ENCODE assay signal across 11 cellular contexts in genomic region chr1:221166559-221167318, GRCh38.
DNase-seq lines count a peak whose midpoint lies in the region; ATAC-seq, FAIRE-seq and TF ChIP-seq lines count a peak whose summit lies in the region.
"Had no signal": no experiment of that assay in that cellular context is flagged by ENCODE, and none has a peak within 500 bp of the region (broad histone marks: within the 10 kb centered on the region; RNA-seq: fewer than 3 reads in every experiment).

No MANE protein-coding gene starts in this region.

- TF ChIP-seq CTCF in GM10266 (IDR thresholded peaks at IDR 0.05; ENCODE audit: control insufficient read depth, insufficient read depth, low read depth, missing control alignments) (no peak), H1 (IDR thresholded peaks at IDR 0.05; ENCODE audit: control extremely low read depth in 1 of 3, insufficient read depth in 1 of 3, low read depth in 1 of 3, low read length in 3 of 3) (no peak), glutamatergic neuron (IDR thresholded peaks at IDR 0.05; ENCODE audit: partially characterized antibody, unreplicated experiment) (no peak), WTC11 (IDR thresholded peaks at IDR 0.05) (no peak)

- H2BK15ac ChIP-seq in H1 (ENCODE audit: low read length) = no peak overlapping the region

- no peaks in the 10 kb centered on the region for H3K79me1 ChIP-seq in H1 (ENCODE audit: low read depth, low read length)

- H3K23ac ChIP-seq in H1 (ENCODE audit: insufficient read length) = no peak overlapping the region

- H3K4me3 ChIP-seq in H1 (ENCODE audit: extremely low read depth in 1 of 4, insufficient read depth in 2 of 4, low read depth in 3 of 4, low read length in 4 of 4) = no peak overlapping the region

- H3K4me3 Mint-ChIP-seq in glutamatergic neuron (ENCODE audit: unreplicated experiment) (no peak overlapping the region), WTC11 (no peak overlapping the region)
- H3K4me3 Mint-ChIP-seq: nephron had no signal

- H3K27me3 Mint-ChIP-seq in glutamatergic neuron (ENCODE audit: unreplicated experiment) (no peaks in the 10 kb centered on the region), WTC11 (ENCODE audit: low read depth) (peaks cover 4% of the 10 kb centered on the region; the same call in 1 of the 2 replicates)

- no peak overlapping the region; the same call in 1 of the 2 replicates for H2BK12ac ChIP-seq in H1 (ENCODE audit: low read depth, low read length)

- no peaks in the 10 kb centered on the region for H4K20me1 ChIP-seq in H1 (replicated peaks in 1 of 2; ENCODE audit: control insufficient read depth in 1 of 2, insufficient read depth in 2 of 2, low read length in 2 of 2)

- no peak overlapping the region for H3K18ac ChIP-seq in H1 (ENCODE audit: extremely low read depth, low read length)

- H3K36me3 ChIP-seq in H1 (ENCODE audit: control insufficient read depth in 2 of 4, insufficient read depth in 4 of 4, low read length in 3 of 4) = peaks cover 0 to 2% (median 0%) of the 10 kb centered on the region in 4 experiments; a peak in 1 of 8 replicates

- no peaks in the 10 kb centered on the region for H3K27me3 ChIP-seq in H1 (replicated peaks in 1 of 4; ENCODE audit: control insufficient read depth in 3 of 4, extremely low read depth in 1 of 4, insufficient read depth in 3 of 4, low read length in 3 of 4)

- CTCF ChIA-PET in H1 (lab: Charles Lee; ENCODE audit: partially characterized antibody) (interaction anchor here (0.6 to 0.8 kb wide), 2 partner anchors 265 to 330 kb away, joined by 3 to 4 read pairs; no protein-coding TSS in a partner anchor), WTC11 (lab: Charles Lee) (interaction anchor here (0.7 to 1.6 kb wide), 2 partner anchors 37 to 401 kb away, joined by 3 to 4 read pairs; no protein-coding TSS in a partner anchor)

- H3K79me2 ChIP-seq in H1 (ENCODE audit: control insufficient read depth in 1 of 2, insufficient read depth in 2 of 2, low read length in 2 of 2) = no peaks in the 10 kb centered on the region

- no peak overlapping the region for H3K56ac ChIP-seq in H1 (replicated peaks; ENCODE audit: insufficient read length, low read depth, low read length)

- H3K27ac Mint-ChIP-seq in glutamatergic neuron (ENCODE audit: unreplicated experiment) (no peak overlapping the region), WTC11 (no peak overlapping the region)

- no peak overlapping the region for H2BK20ac ChIP-seq in H1 (ENCODE audit: low read length)

- no peak for FAIRE-seq in H1 (lab: Jason Lieb, UNC)

- H4K8ac ChIP-seq in H1 (ENCODE audit: extremely low read depth, insufficient read depth, low read length) = no peak overlapping the region

- no peak overlapping the region for H3K27ac ChIP-seq in H1 (ENCODE audit: low read depth, low read length)
- H3K27ac ChIP-seq: epithelial cell of prostate had no signal

- no peak for TF ChIP-seq RAD21 in H1 (IDR thresholded peaks at IDR 0.05 in 1 of 2, conservative IDR thresholded peaks at IDR 0.05 in 1 of 2; ENCODE audit: low read depth in 2 of 2, low read length in 2 of 2)

- H3K9me3 Mint-ChIP-seq in glutamatergic neuron (ENCODE audit: unreplicated experiment) (no peaks in the 10 kb centered on the region), WTC11 (peaks cover 16% of the 10 kb centered on the region)

- H4K91ac ChIP-seq in H1 (replicated peaks; ENCODE audit: insufficient read length, low read length) = no peak overlapping the region

- no peak overlapping the region for H3K4ac ChIP-seq in H1 (replicated peaks; ENCODE audit: insufficient read length, low read depth, low read length)

- TF ChIP-seq EP300 in H1 (IDR thresholded peaks at IDR 0.05; ENCODE audit: borderline replicate concordance in 1 of 2, low read depth in 2 of 2, low read length in 2 of 2) = no peak

- no peak overlapping the region for H3K14ac ChIP-seq in H1 (ENCODE audit: insufficient read length)

- POLR2A ChIA-PET in H1 (lab: Charles Lee; ENCODE audit: partially characterized antibody) = no interaction called here
- POLR2A ChIA-PET in WTC11 (lab: Charles Lee) = no interaction called here

- WGBS in H1 (ENCODE audit: extremely low coverage in 1 of 2, insufficient coverage in 1 of 2, insufficient read length in 1 of 2, insufficient replicate concordance in 2 of 2, low coverage in 1 of 2, low lambda C conversion rate in 2 of 2, missing lambda C conversion rate in 1 of 2), 2 experiments = 96% methylated on average over 4 of the region's 4 CpGs; no CpG with 5 or more reads in 1 of the 2 experiments

- DNase-seq in GM10266 (ENCODE audit: extremely low spot score) = peak; percentile 18
- DNase-seq in H1 (ENCODE audit: low read depth in 1 of 2, low spot score in 2 of 2) = no peak
- no peak for DNase-seq in glutamatergic neuron
- DNase-seq in NCI-H2171 treated with DMSO at 0.1 percent for 48 hours (lab: John Stamatoyannopoulos, UW) = no peak
- DNase-seq in putamen (ENCODE audit: low spot score) = no peak
- no peak for DNase-seq in WTC11 (ENCODE audit: low spot score)
- DNase-seq: COR-L47 had no signal

- H3K9ac ChIP-seq in H1 (replicated peaks in 1 of 4; ENCODE audit: extremely low read depth in 1 of 4, low read depth in 3 of 4, low read length in 3 of 4) = no peak overlapping the region

- peaks cover 0 to 3% of the 10 kb centered on the region in 2 experiments; a peak in 1 of 4 replicates for H3K9me3 ChIP-seq in H1 (ENCODE audit: insufficient read depth in 2 of 2, low read depth in 1 of 2, low read length in 1 of 2)

- no peak overlapping the region for H2AK5ac ChIP-seq in H1 (ENCODE audit: low read depth, low read length)

- no peak for TF ChIP-seq POLR2A in H1 (IDR thresholded peaks at IDR 0.05; ENCODE audit: control extremely low read depth in 1 of 2, low read depth in 2 of 2, low read length in 2 of 2)

- no peak overlapping the region for H2BK120ac ChIP-seq in H1 (replicated peaks; ENCODE audit: low read depth, low read length)

- H4K5ac ChIP-seq in H1 (ENCODE audit: insufficient read length, low read depth, low read length) = no peak overlapping the region

- H3K23me2 ChIP-seq in H1 (ENCODE audit: low read depth, low read length) = no peaks in the 10 kb centered on the region

- H3K4me1 Mint-ChIP-seq in glutamatergic neuron (ENCODE audit: low read depth, unreplicated experiment) (peaks cover 5% of the 10 kb centered on the region), WTC11 (peaks cover 55% of the 10 kb centered on the region)

- H3K4me2 ChIP-seq in H1 (ENCODE audit: insufficient read depth in 1 of 2, low read depth in 2 of 2, low read length in 2 of 2) = no peak overlapping the region

- peaks cover 0 to 13% (median 5%) of the 10 kb centered on the region in 4 experiments; a peak in 2 of 7 replicates for H3K4me1 ChIP-seq in H1 (replicated peaks in 1 of 4; ENCODE audit: control insufficient read depth in 3 of 4, insufficient read depth in 4 of 4, low read length in 3 of 4)

- ATAC-seq in GM21576 (IDR thresholded peaks at IDR 0.05; ENCODE audit: unreplicated experiment) (peak; percentile 84), HG03575 (IDR thresholded peaks at IDR 0.05; ENCODE audit: extremely low read depth, insufficient number of reproducible peaks, low FRiP score, unreplicated experiment) (peak; percentile 92), WTC11 (no peak)

- H2BK5ac ChIP-seq in H1 (ENCODE audit: low read depth, low read length) = no peak overlapping the region

- H3K36me3 Mint-ChIP-seq in glutamatergic neuron (ENCODE audit: unreplicated experiment) (peaks cover 6% of the 10 kb centered on the region), WTC11 (peaks cover 16% of the 10 kb centered on the region)

- H2AFZ ChIP-seq in H1 (ENCODE audit: low read length) = peak overlapping the region; percentile 51; the same call in 1 of the 2 replicates

TF ChIP-seq in WTC11, 78 proteins besides CTCF, POLR2A, EP300 and RAD21 (continues in another document):
- TF ChIP-seq ATF3 (CRISPR knock-in tag; conservative IDR thresholded peaks at IDR 0.05) (no peak), NFYB (CRISPR knock-in tag; conservative IDR thresholded peaks at IDR 0.05; ENCODE audit: low read depth) (no peak), ZNF317 (CRISPR knock-in tag; IDR thresholded peaks at IDR 0.05; ENCODE audit: borderline replicate concordance, low read depth) (no peak), ESRRA (CRISPR knock-in tag; IDR thresholded peaks at IDR 0.05; ENCODE audit: borderline replicate concordance) (no peak), ZNF671 (CRISPR knock-in tag; IDR thresholded peaks at IDR 0.05) (no peak), TP53 (CRISPR knock-in tag; IDR thresholded peaks at IDR 0.05) (no peak), IRF1 (CRISPR knock-in tag; IDR thresholded peaks at IDR 0.05) (no peak), NFATC4 (CRISPR knock-in tag; IDR thresholded peaks at IDR 0.05) (no peak)
- TF ChIP-seq, protein P1, sequence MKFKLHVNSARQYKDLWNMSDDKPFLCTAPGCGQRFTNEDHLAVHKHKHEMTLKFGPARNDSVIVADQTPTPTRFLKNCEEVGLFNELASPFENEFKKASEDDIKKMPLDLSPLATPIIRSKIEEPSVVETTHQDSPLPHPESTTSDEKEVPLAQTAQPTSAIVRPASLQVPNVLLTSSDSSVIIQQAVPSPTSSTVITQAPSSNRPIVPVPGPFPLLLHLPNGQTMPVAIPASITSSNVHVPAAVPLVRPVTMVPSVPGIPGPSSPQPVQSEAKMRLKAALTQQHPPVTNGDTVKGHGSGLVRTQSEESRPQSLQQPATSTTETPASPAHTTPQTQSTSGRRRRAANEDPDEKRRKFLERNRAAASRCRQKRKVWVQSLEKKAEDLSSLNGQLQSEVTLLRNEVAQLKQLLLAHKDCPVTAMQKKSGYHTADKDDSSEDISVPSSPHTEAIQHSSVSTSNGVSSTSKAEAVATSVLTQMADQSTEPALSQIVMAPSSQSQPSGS (CRISPR knock-in tag; IDR thresholded peaks at IDR 0.05; ENCODE audit: borderline replicate concordance, low read depth) = no peak
